Comparison of ENCODE assay signal across 18 cellular contexts in the genomic region with DNA sequence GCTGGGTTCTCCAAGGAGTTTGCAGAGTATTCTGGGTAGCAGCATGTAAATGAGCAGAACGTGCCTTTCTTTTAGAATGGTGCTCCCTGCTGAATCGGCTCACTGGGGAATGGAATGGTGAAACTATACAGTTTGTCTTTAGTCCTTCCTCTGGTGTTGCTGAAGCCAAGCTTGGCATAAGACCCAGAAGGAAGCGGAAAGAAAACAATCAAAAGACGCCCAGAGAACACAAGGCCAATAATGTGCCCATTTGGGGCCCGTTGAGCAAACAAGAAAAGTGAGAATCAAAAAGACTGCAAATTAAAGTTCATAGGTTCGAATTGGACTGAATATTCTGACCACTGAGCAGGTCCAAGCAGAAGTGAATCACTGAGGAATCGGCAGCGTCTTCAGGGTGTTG.
DNase-seq lines count a peak whose midpoint lies in the region; ATAC-seq and TF ChIP-seq lines count a peak whose summit lies in the region.
"Had no signal": no experiment of that assay in that cellular context is flagged by ENCODE, and none has a peak within 500 bp of the region (broad histone marks: within the 10 kb centered on the region; RNA-seq: fewer than 3 reads in every experiment).

No MANE protein-coding gene starts in this region.

- no peak overlapping the region for H3K56ac ChIP-seq in mesendoderm (ENCODE audit: low read length)

- no peaks in the 10 kb centered on the region for H3K27me3 ChIP-seq in breast epithelium
- no peaks in the 10 kb centered on the region for H3K27me3 ChIP-seq in mammary epithelial cell (ENCODE audit: insufficient read depth, low read length)
- no peaks in the 10 kb centered on the region for H3K27me3 ChIP-seq in dorsolateral prefrontal cortex
- H3K27me3 ChIP-seq in upper lobe of left lung = no peaks in the 10 kb centered on the region
- no peaks in the 10 kb centered on the region for H3K27me3 ChIP-seq in mesendoderm (ENCODE audit: insufficient read depth, low read length, poor library complexity)
- no peaks in the 10 kb centered on the region for H3K27me3 ChIP-seq in effector memory CD4-positive, alpha-beta T cell (replicated peaks; ENCODE audit: control insufficient read depth, insufficient read depth, low read length, poor library complexity, severe bottlenecking)
- H3K27me3 ChIP-seq: BLaER1 treated with 17β-estradiol and CSF1 and Interleukin-3, amounts not matched to agents 10 nM and 100 nM; SJCRH30 had no signal

- no peaks in the 10 kb centered on the region for H3K79me1 ChIP-seq in mesendoderm (ENCODE audit: low read length)

- no peak overlapping the region for H2BK120ac ChIP-seq in mesendoderm (ENCODE audit: low read depth, low read length)

- no peak overlapping the region for H3K4ac ChIP-seq in mesendoderm (ENCODE audit: low read depth, low read length)

- no peak overlapping the region for H3K4me2 ChIP-seq in mammary epithelial cell (ENCODE audit: insufficient read depth, low read depth, low read length)
- no peak overlapping the region for H3K4me2 ChIP-seq in mesendoderm (ENCODE audit: low read length)
- H3K4me2 ChIP-seq: BLaER1 treated with 17β-estradiol and CSF1 and Interleukin-3, amounts not matched to agents 10 nM and 100 nM had no signal

- H3K36me3 ChIP-seq in breast epithelium = no peaks in the 10 kb centered on the region
- no peaks in the 10 kb centered on the region for H3K36me3 ChIP-seq in mammary epithelial cell (ENCODE audit: insufficient read depth, low read length)
- H3K36me3 ChIP-seq in mucosa of descending colon (ENCODE audit: low read depth) = no peaks in the 10 kb centered on the region
- peaks cover 0 to 21% (median 6%) of the 10 kb centered on the region in 4 donors for H3K36me3 ChIP-seq in upper lobe of left lung
- no peaks in the 10 kb centered on the region for H3K36me3 ChIP-seq in mesendoderm (ENCODE audit: control insufficient read depth, insufficient read depth, low read length)
- peaks cover 7% of the 10 kb centered on the region for H3K36me3 ChIP-seq in effector memory CD4-positive, alpha-beta T cell (ENCODE audit: control insufficient read depth, insufficient read depth, low read length)

- intact Hi-C loops in breast epithelium (cut with DNase I; ENCODE audit: low total_unique reads) = loop anchor here (5.0 kb wide), 1 partner anchor 1500 kb away; no protein-coding TSS in a partner anchor
- intact Hi-C loops in mammary epithelial cell (cut with micrococcal nuclease) = loop anchor here (1.0 to 2.0 kb wide), 2 partner anchors 70 to 85 kb away; no protein-coding TSS in a partner anchor
- intact Hi-C loops in dorsolateral prefrontal cortex (cut with DNase I) = no loop called here
- intact Hi-C loops in mucosa of descending colon (cut with DNase I, micrococcal nuclease) = no loop called here

- H3K9ac ChIP-seq in mammary epithelial cell (ENCODE audit: insufficient read depth, low read length) = no peak overlapping the region
- no peak overlapping the region for H3K9ac ChIP-seq in mesendoderm (ENCODE audit: low read length)
- H3K9ac ChIP-seq: BLaER1 treated with 17β-estradiol and CSF1 and Interleukin-3, amounts not matched to agents 10 nM and 100 nM had no signal

- no peak for TF ChIP-seq CTCF in breast epithelium (IDR thresholded peaks at IDR 0.05)
- no peak for TF ChIP-seq CTCF in mammary epithelial cell (conservative IDR thresholded peaks at IDR 0.05 in 1 of 2, IDR thresholded peaks at IDR 0.05 in 1 of 2; ENCODE audit: extremely low read depth in 1 of 2, insufficient read depth in 1 of 2, low read depth in 1 of 2, low read length in 2 of 2)
- TF ChIP-seq CTCF in dorsolateral prefrontal cortex (IDR thresholded peaks at IDR 0.05 in 54 of 56, conservative IDR thresholded peaks at IDR 0.05 in 2 of 56; ENCODE audit: low read depth in 1 of 56, partially characterized antibody in 56 of 56) = no peak
- TF ChIP-seq CTCF in mucosa of descending colon (IDR thresholded peaks at IDR 0.05) = no peak
- no peak for TF ChIP-seq CTCF in upper lobe of left lung (IDR thresholded peaks at IDR 0.05)

- peak; percentile 66 for ATAC-seq in mucosa of descending colon
- ATAC-seq in upper lobe of left lung (ENCODE audit: low FRiP score in 2 of 2) = no peak
- ATAC-seq: CD8-positive, alpha-beta T cell had no signal

- dilution Hi-C loops in mammary epithelial cell (cut with HindIII; ENCODE audit: low sequenced_read_pairs) = no loop called here

- no peak overlapping the region for H2BK5ac ChIP-seq in mesendoderm (ENCODE audit: low read length)

- H2BK15ac ChIP-seq in mesendoderm (replicated peaks; ENCODE audit: low read depth) = no peak overlapping the region

- 81% methylated on average over 6 of the region's 8 CpGs for WGBS in mammary epithelial cell (ENCODE audit: low coverage, missing lambda C conversion rate)
- 47 to 59% methylated on average over 8 of the region's 8 CpGs for WGBS in upper lobe of left lung, 2 donors
- WGBS in mesendoderm (ENCODE audit: extremely low coverage, insufficient coverage, low lambda C conversion rate) = no CpG with 5 or more reads among the region's 8 CpGs

- H3K27ac ChIP-seq in breast epithelium (peak overlapping the region; percentile 7 to 62), mammary epithelial cell (ENCODE audit: insufficient read depth, low read depth, low read length) (no peak overlapping the region), dorsolateral prefrontal cortex (peak overlapping the region; percentile 27 to 99 (median 80)), upper lobe of left lung (peak overlapping the region in 3 of 4 donors; percentile 36 to 70 (median 61)), mesendoderm (ENCODE audit: low read depth, low read length) (no peak overlapping the region)
- H3K27ac ChIP-seq in effector memory CD4-positive, alpha-beta T cell (ENCODE audit: insufficient read depth, low read length, poor library complexity, severe bottlenecking) = no peak overlapping the region
- H3K27ac ChIP-seq: BLaER1 treated with 17β-estradiol and CSF1 and Interleukin-3, amounts not matched to agents 10 nM and 100 nM; SJCRH30 had no signal

- H3K18ac ChIP-seq in mesendoderm (ENCODE audit: low read length) = no peak overlapping the region

- H2AK5ac ChIP-seq in mesendoderm (ENCODE audit: low read length) = no peak overlapping the region

- H4K20me1 ChIP-seq in mammary epithelial cell (ENCODE audit: insufficient read depth, low read length) = no peaks in the 10 kb centered on the region
- H4K20me1 ChIP-seq: BLaER1 treated with 17β-estradiol and CSF1 and Interleukin-3, amounts not matched to agents 10 nM and 100 nM had no signal

- H2AFZ ChIP-seq in mammary epithelial cell (ENCODE audit: low read depth, low read length) = no peak overlapping the region

- DNase-seq in breast epithelium (ENCODE audit: low spot score in 2 of 2) (no peak), mammary epithelial cell (no peak), dorsolateral prefrontal cortex (no peak), mucosa of descending colon (no peak), upper lobe of left lung (no peak), NAMALWA (ENCODE audit: low spot score) (no peak), mesendoderm (no peak)
- no peak for DNase-seq in effector memory CD4-positive, alpha-beta T cell
- DNase-seq: 8988T; Calu3; CD8-positive, alpha-beta T cell; GDM1; NCI-H1694; NCI-H2081; NCI-H2171; NCI-H524 treated with DMSO at 0.1 percent for 48 hours had no signal

- H4K5ac ChIP-seq in mesendoderm (ENCODE audit: low read length) = no peak overlapping the region

- H3K4me3 ChIP-seq in breast epithelium (no peak overlapping the region), mammary epithelial cell (replicated peaks in 1 of 3; ENCODE audit: insufficient read depth in 1 of 3, low read depth in 2 of 3, low read length in 3 of 3) (no peak overlapping the region), dorsolateral prefrontal cortex (peak overlapping the region in 2 of 59 donors; percentile 4 to 5), mucosa of descending colon (no peak overlapping the region), upper lobe of left lung (no peak overlapping the region), mesendoderm (ENCODE audit: low read length) (no peak overlapping the region)
- H3K4me3 ChIP-seq in effector memory CD4-positive, alpha-beta T cell (ENCODE audit: insufficient read depth, low read depth, low read length, poor library complexity, severe bottlenecking) = no peak overlapping the region
- H3K4me3 ChIP-seq: BLaER1 treated with 17β-estradiol and CSF1 and Interleukin-3, amounts not matched to agents 10 nM and 100 nM; SJCRH30 had no signal

- TF ChIP-seq POLR2A in breast epithelium (IDR thresholded peaks at IDR 0.05) (no peak), upper lobe of left lung (IDR thresholded peaks at IDR 0.05) (no peak)

- H3K4me1 ChIP-seq in breast epithelium (no peaks in the 10 kb centered on the region), mammary epithelial cell (ENCODE audit: insufficient read depth, low read length) (peaks cover 3% of the 10 kb centered on the region), mucosa of descending colon (ENCODE audit: low read depth) (no peaks in the 10 kb centered on the region), upper lobe of left lung (peaks cover 25 to 51% (median 41%) of the 10 kb centered on the region in 4 donors), mesendoderm (ENCODE audit: control insufficient read depth, low read depth, low read length) (no peaks in the 10 kb centered on the region)
- H3K4me1 ChIP-seq in effector memory CD4-positive, alpha-beta T cell (ENCODE audit: control insufficient read depth, insufficient read depth, low read length, poor library complexity, severe bottlenecking) = no peaks in the 10 kb centered on the region

- H3K79me2 ChIP-seq in mammary epithelial cell (ENCODE audit: insufficient read depth, low read length) (no peaks in the 10 kb centered on the region), mesendoderm (ENCODE audit: control insufficient read depth, insufficient read depth, low read length) (no peaks in the 10 kb centered on the region)

- H3K23ac ChIP-seq in mesendoderm (ENCODE audit: low read length) = no peak overlapping the region

- H3K9me3 ChIP-seq in breast epithelium (no peaks in the 10 kb centered on the region), mammary epithelial cell (replicated peaks; ENCODE audit: insufficient read depth, low read length) (no peaks in the 10 kb centered on the region), mucosa of descending colon (no peaks in the 10 kb centered on the region), upper lobe of left lung (no peaks in the 10 kb centered on the region)
- H3K9me3 ChIP-seq in effector memory CD4-positive, alpha-beta T cell (ENCODE audit: control insufficient read depth, low read length) = no peaks in the 10 kb centered on the region
- H3K9me3 ChIP-seq: BLaER1 treated with 17β-estradiol and CSF1 and Interleukin-3, amounts not matched to agents 10 nM and 100 nM; SJCRH30 had no signal

- CTCF ChIA-PET in mammary epithelial cell (lab: Charles Lee; ENCODE audit: low non-redundant PET) = interaction anchor here (0.7 kb wide), 1 partner anchor 9 kb away, joined by 3 read pairs; no protein-coding TSS in a partner anchor

- no TSS peak for BruUV-seq in mammary epithelial cell (replicated peaks; lab: Mats Ljungman, UMichigan)

- TF ChIP-seq EP300 in upper lobe of left lung (IDR thresholded peaks at IDR 0.05) = no peak

- H4K8ac ChIP-seq in mesendoderm (ENCODE audit: low read depth, low read length) = no peak overlapping the region

- in situ Hi-C loops in mammary epithelial cell (cut with MboI; ENCODE audit: low sequenced_read_pairs in 2 of 2) = no loop called here

Comparison
In these comparisons a context has a peak if more than half of its experiments do, and no peak if none do; other contexts are left out.
1. H3K27ac ChIP-seq: peak in breast epithelium (2 of 2), dorsolateral prefrontal cortex (59 of 59) and upper lobe of left lung (3 of 4); none in mammary epithelial cell (single experiment), mesendoderm (single experiment) and effector memory CD4-positive, alpha-beta T cell (single experiment).
2. intact Hi-C loops: an anchor here in breast epithelium (5.0 kb wide) and mammary epithelial cell (1.0 to 2.0 kb wide); none called in dorsolateral prefrontal cortex and mucosa of descending colon.